In genomic region chr2:2256011-2256410, GRCh38 we compare ENCODE assay signal across 7 cellular contexts.
"Had no signal": no experiment of that assay in that cellular context is flagged by ENCODE, and none has a peak within 500 bp of the region (broad histone marks: within the 10 kb centered on the region; RNA-seq: fewer than 3 reads in every experiment).

No MANE protein-coding gene starts in this region.

- FAIRE-seq: H1, H54, K562 had no signal

- ATAC-seq: GM23338, K562 had no signal

- H3K4me3 Mint-ChIP-seq: GM23338, H9 had no signal

- H3K27ac Mint-ChIP-seq: GM23338, H9 had no signal

- DNase-seq: H9, HCEC 1CT, IMR-90 had no signal
